ENCODE assay signal across 23 cellular contexts in genomic region chr10:44988957-44989620, GRCh38. TPM values are rescaled to one million over a fixed set of nuclear protein-coding genes. Genes with fewer than 3 reads are reported as not detected.
DNase-seq lines count a peak whose midpoint lies in the region; ATAC-seq, FAIRE-seq and TF ChIP-seq lines count a peak whose summit lies in the region.
"Had no signal": no experiment of that assay in that cellular context is flagged by ENCODE, and none has a peak within 500 bp of the region (broad histone marks: within the 10 kb centered on the region; RNA-seq: fewer than 3 reads in every experiment).

No MANE protein-coding gene starts in this region.

- H3K4me1 Mint-ChIP-seq in astrocyte (ENCODE audit: low read depth, unreplicated experiment) = peaks cover 31% of the 10 kb centered on the region
- H3K4me1 Mint-ChIP-seq: activated B cell treated with CpG ODN at 0.5 μM for 24 hours; stimulated activated effector memory CD8-positive, alpha-beta T cell treated with anti-CD3 and anti-CD28 coated beads, Interleukin-12 subunit alpha, Interleukin-12 subunit beta, amount 100 ng/mL, for 72 hours had no signal

- no peak overlapping the region for H2AFZ ChIP-seq in astrocyte (ENCODE audit: low read depth, low read length)

- H3K27ac ChIP-seq in left ventricle myocardium inferior (replicated peaks) (peak overlapping the region; percentile 97), astrocyte (ENCODE audit: low read depth, low read length) (no peak overlapping the region)

- H3K79me2 ChIP-seq in astrocyte (ENCODE audit: insufficient read depth, low read length) = no peaks in the 10 kb centered on the region

- H3K27ac Mint-ChIP-seq in astrocyte (ENCODE audit: unreplicated experiment) = peak overlapping the region; percentile 11
- H3K27ac Mint-ChIP-seq: activated B cell treated with CpG ODN at 0.5 μM for 24 hours; activated naive CD4-positive, alpha-beta T cell treated with anti-CD3 and anti-CD28 coated beads, Interleukin-2, amount 50 U/mL, for 72 hours; activated T-helper 1 cell treated with anti-CD3 and anti-CD28 coated beads, Interleukin-12 subunit alpha, Interleukin-12 subunit beta, Interleukin-2, Interleukin-4 antibody, amounts not matched to agents 30 ng/mL and 10 ng/mL and 1 ng/mL, durations not matched to agents 14 hours and 24 hours and 36 hours; CD4-positive, alpha-beta memory T cell; immature natural killer cell; stimulated activated effector memory CD8-positive, alpha-beta T cell treated with anti-CD3 and anti-CD28 coated beads, Interleukin-12 subunit alpha, Interleukin-12 subunit beta, amount 100 ng/mL, for 72 hours; T-helper 2 cell treated with Interferon-gamma antibody and Interleukin-4, amounts not matched to agents 5 μg/mL and 100 μg/mL, for 36 hours had no signal

- H3K36me3 ChIP-seq in left ventricle myocardium inferior (peaks cover 92% of the 10 kb centered on the region), astrocyte (ENCODE audit: insufficient read depth, low read length) (no peaks in the 10 kb centered on the region)

- DNase-seq in left ventricle myocardium inferior (no peak), left cardiac atrium (no peak), astrocyte (ENCODE audit: low read depth) (no peak), lower leg skin (ENCODE audit: low spot score in 2 of 2) (peak; percentile 9 to 72)
- DNase-seq: activated B cell treated with CpG ODN at 0.5 μM for 24 hours; activated CD8-positive, alpha-beta T cell treated with anti-CD3 and anti-CD28 coated beads, Interleukin-2, amount 10 ng/mL, durations not matched to agents 7 days and 5 days; CD4-positive, alpha-beta memory T cell; immature natural killer cell; KG1; NCI-H187; NCI-H446 treated with DMSO at 0.1 percent for 48 hours; nucleus accumbens; SK-N-SH had no signal

- TF ChIP-seq CTCF in left ventricle myocardium inferior (IDR thresholded peaks at IDR 0.05; ENCODE audit: borderline replicate concordance) = no peak
- no peak for TF ChIP-seq CTCF in astrocyte (IDR thresholded peaks at IDR 0.05; ENCODE audit: insufficient read depth, low read depth, low read length)
- TF ChIP-seq CTCF in lower leg skin (IDR thresholded peaks at IDR 0.05) = no peak

- no peak overlapping the region for H3K9ac ChIP-seq in astrocyte (ENCODE audit: low read length)
- H3K9ac ChIP-seq: SK-N-SH had no signal

- intact Hi-C loops in left ventricle myocardium inferior (cut with micrococcal nuclease) = no loop called here
- intact Hi-C loops in left cardiac atrium (cut with DNase I) = no loop called here
- intact Hi-C loops in lower leg skin (cut with DNase I; ENCODE audit: low total_unique reads) = no loop called here

- H3K9me3 ChIP-seq in left ventricle myocardium inferior (replicated peaks) (no peaks in the 10 kb centered on the region), astrocyte (ENCODE audit: insufficient read depth, low read depth, low read length) (no peaks in the 10 kb centered on the region)
- H3K9me3 ChIP-seq: SK-N-SH had no signal

- 91% methylated on average over 10 of the region's 10 CpGs for WGBS in lower leg skin, 2 donors

- H3K4me3 Mint-ChIP-seq in astrocyte (ENCODE audit: unreplicated experiment) = no peak overlapping the region
- H3K4me3 Mint-ChIP-seq: activated B cell treated with CpG ODN at 0.5 μM for 24 hours; activated CD8-positive, alpha-beta T cell treated with anti-CD3 and anti-CD28 coated beads, Interleukin-2, amount 10 ng/mL, durations not matched to agents 7 days and 5 days; activated T-helper 1 cell treated with anti-CD3 and anti-CD28 coated beads, Interleukin-12 subunit alpha, Interleukin-12 subunit beta, Interleukin-2, Interleukin-4 antibody, amounts not matched to agents 30 ng/mL and 10 ng/mL and 1 ng/mL, durations not matched to agents 14 hours and 24 hours and 36 hours; CD4-positive, alpha-beta memory T cell; immature natural killer cell; stimulated activated effector memory CD8-positive, alpha-beta T cell treated with anti-CD3 and anti-CD28 coated beads, Interleukin-12 subunit alpha, Interleukin-12 subunit beta, amount 100 ng/mL, for 72 hours; T-helper 2 cell treated with Interferon-gamma antibody and Interleukin-4, amounts not matched to agents 5 μg/mL and 100 μg/mL, for 36 hours had no signal

- H3K36me3 Mint-ChIP-seq in astrocyte (ENCODE audit: low read depth, unreplicated experiment) = peaks cover 43% of the 10 kb centered on the region
- H3K36me3 Mint-ChIP-seq: activated naive CD4-positive, alpha-beta T cell treated with anti-CD3 and anti-CD28 coated beads, Interleukin-2, amount 50 U/mL, for 72 hours; CD4-positive, alpha-beta memory T cell had no signal

- no peaks in the 10 kb centered on the region for H3K27me3 Mint-ChIP-seq in astrocyte (ENCODE audit: low read depth, unreplicated experiment)

- no peak overlapping the region for H3K4me2 ChIP-seq in astrocyte (ENCODE audit: low read length)
- H3K4me2 ChIP-seq: SK-N-SH had no signal

- no peak overlapping the region for H3K4me3 ChIP-seq in left ventricle myocardium inferior
- no peak overlapping the region for H3K4me3 ChIP-seq in astrocyte (ENCODE audit: insufficient read depth, low read depth, low read length)
- no peak overlapping the region for H3K4me3 ChIP-seq in lower leg skin (ENCODE audit: low read depth, poor library complexity, severe bottlenecking)
- H3K4me3 ChIP-seq: lung had no signal

- H3K9me3 Mint-ChIP-seq in astrocyte (ENCODE audit: unreplicated experiment) = peaks cover 2% of the 10 kb centered on the region
- H3K9me3 Mint-ChIP-seq: activated B cell treated with CpG ODN at 0.5 μM for 24 hours; activated naive CD4-positive, alpha-beta T cell treated with anti-CD3 and anti-CD28 coated beads, Interleukin-2, amount 50 U/mL, for 72 hours; activated T-helper 1 cell treated with anti-CD3 and anti-CD28 coated beads, Interleukin-12 subunit alpha, Interleukin-12 subunit beta, Interleukin-2, Interleukin-4 antibody, amounts not matched to agents 30 ng/mL and 10 ng/mL and 1 ng/mL, durations not matched to agents 14 hours and 24 hours and 36 hours; CD4-positive, alpha-beta memory T cell; immature natural killer cell; stimulated activated effector memory CD8-positive, alpha-beta T cell treated with anti-CD3 and anti-CD28 coated beads, Interleukin-12 subunit alpha, Interleukin-12 subunit beta, amount 100 ng/mL, for 72 hours; T-helper 2 cell treated with Interferon-gamma antibody and Interleukin-4, amounts not matched to agents 5 μg/mL and 100 μg/mL, for 36 hours had no signal

- no peak for TF ChIP-seq POLR2A in lower leg skin (IDR thresholded peaks at IDR 0.05)

- no peaks in the 10 kb centered on the region for H4K20me1 ChIP-seq in astrocyte (ENCODE audit: insufficient read depth, low read length)

- H3K4me1 ChIP-seq in left ventricle myocardium inferior (peaks cover 85% of the 10 kb centered on the region), astrocyte (ENCODE audit: insufficient read depth, low read length) (peaks cover 10% of the 10 kb centered on the region)

- H3K27me3 ChIP-seq in left ventricle myocardium inferior (ENCODE audit: low read depth) (no peaks in the 10 kb centered on the region), astrocyte (ENCODE audit: insufficient read depth, low read length) (no peaks in the 10 kb centered on the region)

- no peak for ATAC-seq in left cardiac atrium
- ATAC-seq in HG03457 (IDR thresholded peaks at IDR 0.05; ENCODE audit: unreplicated experiment) = no peak
- ATAC-seq in GM18907 (IDR thresholded peaks at IDR 0.05; ENCODE audit: unreplicated experiment) = no peak
- no peak for ATAC-seq in HG02798 (IDR thresholded peaks at IDR 0.05; ENCODE audit: poor library complexity, unreplicated experiment)
- ATAC-seq: activated CD8-positive, alpha-beta T cell treated with anti-CD3 and anti-CD28 coated beads, Interleukin-2, amount 10 ng/mL, durations not matched to agents 7 days and 5 days; activated naive CD4-positive, alpha-beta T cell treated with anti-CD3 and anti-CD28 coated beads, Interleukin-2, amount 50 U/mL, for 72 hours; stimulated activated effector memory CD8-positive, alpha-beta T cell treated with anti-CD3 and anti-CD28 coated beads, Interleukin-12 subunit alpha, Interleukin-12 subunit beta, amount 100 ng/mL, for 72 hours had no signal

- FAIRE-seq in astrocyte (lab: Jason Lieb, UNC) = no peak
- FAIRE-seq: endometrium, GM12891 had no signal

RNA-seq across cellular contexts. Expression of gene DEPP1, which starts 10.5 kb away (rescaled TPM):
- total RNA-seq in left ventricle myocardium inferior = 27.5 TPM
- total RNA-seq in left cardiac atrium = 10 to 100 TPM; 36.7 to 49.2 TPM
- 6.6 and 8.0 TPM in 2 replicates for total RNA-seq in astrocyte
- total RNA-seq in lower leg skin = 100 to 1,000 TPM in 1 of 4 donors, 10 to 100 TPM in 3; 47.3 to 144 (median 72.7) TPM
- total RNA-seq: activated CD8-positive, alpha-beta T cell treated with anti-CD3 and anti-CD28 coated beads, Interleukin-2, amount 10 ng/mL, durations not matched to agents 7 days and 5 days; CD4-positive, alpha-beta memory T cell had no signal

RNA-seq across cellular contexts. Expression of gene ZNF22, which starts 11.6 kb away (rescaled TPM):
- total RNA-seq in left ventricle myocardium inferior (14.2 TPM), left cardiac atrium (10 to 100 TPM; 18.9 to 21.1 TPM), astrocyte (10.9 and 12.0 TPM in 2 replicates), lower leg skin (10 to 100 TPM in 1 of 4 donors, 1 to 10 TPM in 3; 6.7 to 14.1 (median 9.4) TPM)

RNA-seq across cellular contexts. Expression of gene RASSF4, which starts 29.5 kb away (rescaled TPM):
- total RNA-seq in left ventricle myocardium inferior (103 TPM), left cardiac atrium (10 to 100 TPM; 48.9 to 71.5 TPM), astrocyte (69.9 and 83.0 TPM in 2 replicates), lower leg skin (10 to 100 TPM in 2 of 4 donors, 1 to 10 TPM in 2; 4.4 to 11.0 (median 8.9) TPM)

Comparison
In these comparisons a context has a peak if more than half of its experiments do, and no peak if none do; other contexts are left out.
1. DNase-seq: peak in lower leg skin (2 of 2); none in left ventricle myocardium inferior (single experiment), left cardiac atrium (single experiment) and astrocyte (single experiment).